Comparison of ENCODE assay signal across 20 cellular contexts in the genomic region with DNA sequence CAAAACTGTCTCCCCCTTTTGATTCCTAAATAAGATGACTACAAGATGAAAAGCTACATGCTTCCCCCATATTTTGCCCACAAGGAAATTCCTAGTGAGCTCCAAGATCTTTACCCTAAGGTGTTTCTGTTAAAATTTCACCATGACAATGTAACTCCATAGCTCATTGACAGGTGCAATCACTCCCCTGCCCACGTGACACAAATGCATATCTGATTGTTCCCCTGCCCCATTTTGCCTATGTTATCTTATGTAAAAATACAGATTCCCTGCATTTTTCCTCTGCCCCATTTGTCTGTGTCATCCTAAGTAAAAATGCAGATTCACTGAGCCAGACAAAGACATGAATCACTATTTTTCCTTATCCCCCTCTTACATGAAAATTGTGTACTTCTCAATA.
DNase-seq lines count a peak whose midpoint lies in the region; ATAC-seq, FAIRE-seq and TF ChIP-seq lines count a peak whose summit lies in the region.
"Had no signal": no experiment of that assay in that cellular context is flagged by ENCODE, and none has a peak within 500 bp of the region (broad histone marks: within the 10 kb centered on the region; RNA-seq: fewer than 3 reads in every experiment).

No MANE protein-coding gene starts in this region.

- H3K27me3 ChIP-seq in GM23338 (ENCODE audit: insufficient read depth) (no peaks in the 10 kb centered on the region), HUES6 (ENCODE audit: control insufficient read depth, insufficient read depth, low read length) (no peaks in the 10 kb centered on the region), astrocyte (ENCODE audit: insufficient read depth, low read length) (no peaks in the 10 kb centered on the region), iPS-20b (ENCODE audit: insufficient read depth, low read length) (no peaks in the 10 kb centered on the region)

- no peak for TF ChIP-seq CTCF in GM23338 (conservative IDR thresholded peaks at IDR 0.05; ENCODE audit: low read depth in 2 of 2)
- TF ChIP-seq CTCF in astrocyte (IDR thresholded peaks at IDR 0.05; ENCODE audit: insufficient read depth, low read depth, low read length), result no peak

- DNase-seq in GM23338 (ENCODE audit: low spot score), result peak; percentile 38
- DNase-seq in astrocyte (ENCODE audit: low read depth), result no peak
- no peak for DNase-seq in Right ventricle myocardium superior
- no peak for DNase-seq in NCI-H1105 treated with DMSO at 0.1 percent for 48 hours (lab: John Stamatoyannopoulos, UW)
- no peak for DNase-seq in COLO668 (lab: John Stamatoyannopoulos, UW; ENCODE audit: unreplicated experiment)
- DNase-seq in left lobe of liver (ENCODE audit: low spot score), result no peak
- DNase-seq: C1 segment of cervical spinal cord; Caco-2; CD4-positive, alpha-beta memory T cell; DMS153; DND-41; HFFc6 had no signal

- H3K27ac ChIP-seq in GM23338 (ENCODE audit: low read depth), result peak overlapping the region; percentile 93; the same call in 1 of the 2 replicates
- H3K27ac ChIP-seq in HUES6 (ENCODE audit: low read depth, low read length), result peak overlapping the region; percentile 92; the same call in 1 of the 2 replicates
- H3K27ac ChIP-seq in astrocyte (ENCODE audit: low read depth, low read length), result no peak overlapping the region
- H3K27ac ChIP-seq in iPS-20b (ENCODE audit: low read length), result no peak overlapping the region
- H3K27ac ChIP-seq: 22Rv1 had no signal

- H3K4me3 Mint-ChIP-seq in GM23338 (peak overlapping the region; percentile 18), astrocyte (ENCODE audit: unreplicated experiment) (no peak overlapping the region)
- H3K4me3 Mint-ChIP-seq: CD4-positive, alpha-beta memory T cell; HFFc6 had no signal

- H3K4me3 ChIP-seq in GM23338, result no peak overlapping the region
- no peak overlapping the region for H3K4me3 ChIP-seq in HUES6 (ENCODE audit: low read depth, low read length)
- no peak overlapping the region for H3K4me3 ChIP-seq in astrocyte (ENCODE audit: insufficient read depth, low read depth, low read length)
- H3K4me3 ChIP-seq in iPS-20b (ENCODE audit: low read length), result no peak overlapping the region
- H3K4me3 ChIP-seq: HAP-1 had no signal

- no peaks in the 10 kb centered on the region for H3K9me2 ChIP-seq in GM23338 (ENCODE audit: insufficient read depth)

- H3K4me2 ChIP-seq in GM23338 (peak overlapping the region; percentile 68), astrocyte (ENCODE audit: low read length) (no peak overlapping the region)

- intact Hi-C loops in Right ventricle myocardium superior (cut with DNase I), result no loop called here

- peaks cover 21% of the 10 kb centered on the region; the same call in 2 of the 3 replicates for H3K9me3 Mint-ChIP-seq in GM23338
- peaks cover 5% of the 10 kb centered on the region for H3K9me3 Mint-ChIP-seq in astrocyte (ENCODE audit: unreplicated experiment)

- H3K9me3 ChIP-seq in HUES6 (ENCODE audit: control insufficient read depth, insufficient read depth, low read depth, low read length) (peaks cover 33% of the 10 kb centered on the region), astrocyte (ENCODE audit: insufficient read depth, low read depth, low read length) (no peaks in the 10 kb centered on the region), iPS-20b (ENCODE audit: insufficient read depth, low read depth, low read length) (peaks cover 17% of the 10 kb centered on the region)
- H3K9me3 ChIP-seq: Caco-2 had no signal

- peaks cover 28% of the 10 kb centered on the region for H3K4me1 ChIP-seq in GM23338 (ENCODE audit: insufficient read depth)
- peaks cover 24% of the 10 kb centered on the region for H3K4me1 ChIP-seq in HUES6 (ENCODE audit: control insufficient read depth, insufficient read depth, low read length)
- H3K4me1 ChIP-seq in astrocyte (ENCODE audit: insufficient read depth, low read length), result no peaks in the 10 kb centered on the region
- peaks cover 14% of the 10 kb centered on the region; the same call in 1 of the 2 replicates for H3K4me1 ChIP-seq in iPS-20b (ENCODE audit: insufficient read depth, low read length)
- H3K4me1 ChIP-seq: Caco-2 had no signal

- H3K27me3 Mint-ChIP-seq in GM23338 (ENCODE audit: insufficient read depth, low read depth, poor library complexity) (no peaks in the 10 kb centered on the region), astrocyte (ENCODE audit: low read depth, unreplicated experiment) (no peaks in the 10 kb centered on the region)
- H3K27me3 Mint-ChIP-seq: CD4-positive, alpha-beta memory T cell had no signal

- H3K36me3 Mint-ChIP-seq in GM23338 (ENCODE audit: low read depth), result peaks cover 38% of the 10 kb centered on the region; the same call in 2 of the 3 replicates
- peaks cover 3% of the 10 kb centered on the region for H3K36me3 Mint-ChIP-seq in astrocyte (ENCODE audit: low read depth, unreplicated experiment)

- H3F3A ChIP-seq in GM23338 (replicated peaks; ENCODE audit: low read depth), result no peaks in the 10 kb centered on the region; the same call in 1 of the 2 replicates

- H3K36me3 ChIP-seq in GM23338 (ENCODE audit: insufficient read depth), result 0 out of 2 replicates have a peak, but pooled peaks cover 3% of the 10 kb centered on the region
- H3K36me3 ChIP-seq in HUES6 (ENCODE audit: control insufficient read depth, insufficient read depth, low read length), result 0 out of 2 replicates have a peak, but pooled peaks cover 6% of the 10 kb centered on the region
- no peaks in the 10 kb centered on the region for H3K36me3 ChIP-seq in astrocyte (ENCODE audit: insufficient read depth, low read length)
- peaks cover 4% of the 10 kb centered on the region; the same call in 1 of the 2 replicates for H3K36me3 ChIP-seq in iPS-20b (ENCODE audit: insufficient read depth, low read depth, low read length)
- H3K36me3 ChIP-seq: HAP-1 had no signal

- H3K9ac ChIP-seq in HUES6 (ENCODE audit: low read length), result peak overlapping the region; percentile 12
- no peak overlapping the region for H3K9ac ChIP-seq in astrocyte (ENCODE audit: low read length)
- peak overlapping the region; percentile 25; the same call in 1 of the 2 replicates for H3K9ac ChIP-seq in iPS-20b (ENCODE audit: low read depth, low read length)

- peaks cover 19% of the 10 kb centered on the region for H3K79me2 ChIP-seq in GM23338 (replicated peaks; ENCODE audit: insufficient read depth)
- no peaks in the 10 kb centered on the region for H3K79me2 ChIP-seq in astrocyte (ENCODE audit: insufficient read depth, low read length)

- no peak overlapping the region for H2AFZ ChIP-seq in GM23338
- no peak overlapping the region for H2AFZ ChIP-seq in astrocyte (ENCODE audit: low read depth, low read length)

- H3K4me1 Mint-ChIP-seq in GM23338 (peaks cover 26% of the 10 kb centered on the region), astrocyte (ENCODE audit: low read depth, unreplicated experiment) (no peaks in the 10 kb centered on the region)

- no peaks in the 10 kb centered on the region for H4K20me1 ChIP-seq in GM23338 (replicated peaks; ENCODE audit: insufficient read depth)
- H4K20me1 ChIP-seq in astrocyte (ENCODE audit: insufficient read depth, low read length), result no peaks in the 10 kb centered on the region

- H3K27ac Mint-ChIP-seq in GM23338, result peak overlapping the region; percentile 92
- no peak overlapping the region for H3K27ac Mint-ChIP-seq in astrocyte (ENCODE audit: unreplicated experiment)
- H3K27ac Mint-ChIP-seq: CD4-positive, alpha-beta memory T cell; HFFc6 had no signal

- ATAC-seq in GM23338 (no peak), Right ventricle myocardium superior (ENCODE audit: poor library complexity) (no peak), left lobe of liver (no peak)

- FAIRE-seq in astrocyte (lab: Jason Lieb, UNC), result peak; percentile 58
- FAIRE-seq: A204.1, G401.6, GM12892, GM19239 had no signal

TF ChIP-seq in GM23338, 12 proteins besides CTCF, POLR2A, EP300 and RAD21 (continues in another document):
- TF ChIP-seq ETS1 (IDR thresholded peaks at IDR 0.05) (no peak), EZH2phosphoT487 (IDR thresholded peaks at IDR 0.05; ENCODE audit: unreplicated experiment) (no peak), CREB1 (CRISPR knock-in tag; IDR thresholded peaks at IDR 0.05; ENCODE audit: low read depth) (no peak), POLR2AphosphoS5 (IDR thresholded peaks at IDR 0.05; ENCODE audit: low read depth) (no peak), STAT1 (IDR thresholded peaks at IDR 0.05; ENCODE audit: unreplicated experiment) (no peak), ZNF114 (CRISPR knock-in tag; IDR thresholded peaks at IDR 0.05) (no peak), JUNB (IDR thresholded peaks at IDR 0.05; ENCODE audit: unreplicated experiment) (no peak), ZNF331 (CRISPR knock-in tag; IDR thresholded peaks at IDR 0.05; ENCODE audit: low read depth) (no peak), NANOG (IDR thresholded peaks at IDR 0.05; ENCODE audit: borderline replicate concordance) (no peak)

Comparison
In these comparisons a context has a peak if more than half of its experiments do, and no peak if none do; other contexts are left out.
1. H3K27ac ChIP-seq: peak in GM23338 (single experiment) and HUES6 (single experiment); none in astrocyte (single experiment) and iPS-20b (single experiment).